Comparison of ENCODE assay signal across 1 cellular context in the genomic region with DNA sequence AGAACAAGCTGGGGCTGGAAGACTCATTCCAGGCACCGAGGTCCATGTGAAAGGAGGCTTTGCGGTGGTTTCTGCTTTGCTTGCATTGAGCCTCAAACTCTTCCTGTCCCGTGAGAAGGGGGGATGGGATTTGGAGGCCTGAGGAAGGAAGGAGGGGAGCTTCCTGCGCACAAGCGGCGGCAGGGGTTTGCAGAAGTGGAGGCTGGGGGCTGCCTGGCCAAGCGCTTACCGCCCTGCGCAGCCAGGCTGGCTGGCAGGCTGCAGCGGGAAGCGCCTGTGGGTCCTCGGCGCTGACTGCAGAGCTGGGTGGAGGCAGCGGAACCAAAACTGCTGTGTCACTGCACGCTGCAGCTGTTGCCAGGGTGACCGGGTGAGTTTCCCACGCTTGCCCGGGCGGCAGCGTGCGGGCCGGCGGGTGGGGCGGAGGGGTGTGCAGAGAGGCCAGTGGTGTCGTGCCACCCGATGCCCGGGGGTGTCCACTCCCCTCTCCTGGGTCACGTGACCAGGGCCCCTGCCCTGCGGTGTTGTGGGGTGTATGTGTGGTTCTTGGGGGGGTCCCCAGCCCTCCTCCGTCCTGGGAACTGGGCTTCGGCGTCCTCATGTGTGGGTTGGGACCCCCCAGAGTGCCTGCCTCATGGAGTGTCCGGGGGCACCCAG.
TF ChIP-seq lines count a peak whose summit lies in the region.

No MANE protein-coding gene starts in this region.

TF ChIP-seq in K562, 482 proteins besides CTCF, POLR2A, EP300 and RAD21 (continued from another document and continues in another):
- TF ChIP-seq, protein P1, sequence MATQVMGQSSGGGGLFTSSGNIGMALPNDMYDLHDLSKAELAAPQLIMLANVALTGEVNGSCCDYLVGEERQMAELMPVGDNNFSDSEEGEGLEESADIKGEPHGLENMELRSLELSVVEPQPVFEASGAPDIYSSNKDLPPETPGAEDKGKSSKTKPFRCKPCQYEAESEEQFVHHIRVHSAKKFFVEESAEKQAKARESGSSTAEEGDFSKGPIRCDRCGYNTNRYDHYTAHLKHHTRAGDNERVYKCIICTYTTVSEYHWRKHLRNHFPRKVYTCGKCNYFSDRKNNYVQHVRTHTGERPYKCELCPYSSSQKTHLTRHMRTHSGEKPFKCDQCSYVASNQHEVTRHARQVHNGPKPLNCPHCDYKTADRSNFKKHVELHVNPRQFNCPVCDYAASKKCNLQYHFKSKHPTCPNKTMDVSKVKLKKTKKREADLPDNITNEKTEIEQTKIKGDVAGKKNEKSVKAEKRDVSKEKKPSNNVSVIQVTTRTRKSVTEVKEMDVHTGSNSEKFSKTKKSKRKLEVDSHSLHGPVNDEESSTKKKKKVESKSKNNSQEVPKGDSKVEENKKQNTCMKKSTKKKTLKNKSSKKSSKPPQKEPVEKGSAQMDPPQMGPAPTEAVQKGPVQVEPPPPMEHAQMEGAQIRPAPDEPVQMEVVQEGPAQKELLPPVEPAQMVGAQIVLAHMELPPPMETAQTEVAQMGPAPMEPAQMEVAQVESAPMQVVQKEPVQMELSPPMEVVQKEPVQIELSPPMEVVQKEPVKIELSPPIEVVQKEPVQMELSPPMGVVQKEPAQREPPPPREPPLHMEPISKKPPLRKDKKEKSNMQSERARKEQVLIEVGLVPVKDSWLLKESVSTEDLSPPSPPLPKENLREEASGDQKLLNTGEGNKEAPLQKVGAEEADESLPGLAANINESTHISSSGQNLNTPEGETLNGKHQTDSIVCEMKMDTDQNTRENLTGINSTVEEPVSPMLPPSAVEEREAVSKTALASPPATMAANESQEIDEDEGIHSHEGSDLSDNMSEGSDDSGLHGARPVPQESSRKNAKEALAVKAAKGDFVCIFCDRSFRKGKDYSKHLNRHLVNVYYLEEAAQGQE (CRISPR knock-in tag; IDR thresholded peaks at IDR 0.05; ENCODE audit: low read depth) = no peak
- no peak for TF ChIP-seq THAP12 (CRISPR knock-in tag; IDR thresholded peaks at IDR 0.05)
- TF ChIP-seq TRIM24 (IDR thresholded peaks at IDR 0.05) = 0 out of 4 replicates have a peak, but pooled peaks of 1 of the 2 experiments have one; percentile 47
- TF ChIP-seq ZNF431 (CRISPR knock-in tag; IDR thresholded peaks at IDR 0.05) = no peak
- no peak for TF ChIP-seq NR1H2 (CRISPR knock-in tag; IDR thresholded peaks at IDR 0.05)
- peak in 1 of 2 experiments; percentile 78; a peak in 1 of 4 replicates for TF ChIP-seq SRF (CRISPR knock-in tag; IDR thresholded peaks at IDR 0.05)
- no peak for TF ChIP-seq SRSF3 (IDR thresholded peaks at IDR 0.05; ENCODE audit: insufficient read depth, low read length)
- TF ChIP-seq CBX8 (IDR thresholded peaks at IDR 0.05; ENCODE audit: borderline replicate concordance, extremely low read depth, low read depth, low read length, poor library complexity, severe bottlenecking) = no peak
- TF ChIP-seq UBTF (IDR thresholded peaks at IDR 0.05; ENCODE audit: borderline replicate concordance in 1 of 2, low read depth in 2 of 2, low read length in 2 of 2) = 0 out of 4 replicates have a peak, but pooled peaks of 1 of the 2 experiments have one; percentile 51
- no peak for TF ChIP-seq DLX4 (CRISPR knock-in tag; IDR thresholded peaks at IDR 0.05)
- TF ChIP-seq POLR3G (IDR thresholded peaks at IDR 0.05; ENCODE audit: extremely low read depth, insufficient read length, insufficient replicate concordance) = no peak
- TF ChIP-seq, protein P2, sequence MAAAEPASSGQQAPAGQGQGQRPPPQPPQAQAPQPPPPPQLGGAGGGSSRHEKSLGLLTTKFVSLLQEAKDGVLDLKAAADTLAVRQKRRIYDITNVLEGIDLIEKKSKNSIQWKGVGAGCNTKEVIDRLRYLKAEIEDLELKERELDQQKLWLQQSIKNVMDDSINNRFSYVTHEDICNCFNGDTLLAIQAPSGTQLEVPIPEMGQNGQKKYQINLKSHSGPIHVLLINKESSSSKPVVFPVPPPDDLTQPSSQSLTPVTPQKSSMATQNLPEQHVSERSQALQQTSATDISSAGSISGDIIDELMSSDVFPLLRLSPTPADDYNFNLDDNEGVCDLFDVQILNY (CRISPR knock-in tag; IDR thresholded peaks at IDR 0.05) = no peak
- TF ChIP-seq SMARCA5 (IDR thresholded peaks at IDR 0.05) = no peak
- TF ChIP-seq NR3C1 (CRISPR knock-in tag; IDR thresholded peaks at IDR 0.05) = no peak
- TF ChIP-seq ZNF785 (CRISPR knock-in tag; IDR thresholded peaks at IDR 0.05) = no peak
- no peak for TF ChIP-seq MCM3 (IDR thresholded peaks at IDR 0.05)
- TF ChIP-seq KLF13 (tag; IDR thresholded peaks at IDR 0.05; ENCODE audit: borderline replicate concordance, low read depth) = no peak
- no peak for TF ChIP-seq MBD1 (CRISPR knock-in tag; IDR thresholded peaks at IDR 0.05)
- no peak for TF ChIP-seq CREM (IDR thresholded peaks at IDR 0.05; ENCODE audit: low read depth)
- no peak for TF ChIP-seq KDM4B (IDR thresholded peaks at IDR 0.05; ENCODE audit: borderline replicate concordance in 2 of 2, low read depth in 1 of 2)
- no peak for TF ChIP-seq CCAR2 (IDR thresholded peaks at IDR 0.05; ENCODE audit: low read depth, low read length)
- no peak for TF ChIP-seq ZNF507 (tag; conservative IDR thresholded peaks at IDR 0.05)
- TF ChIP-seq JUNB (CRISPR knock-in tag; conservative IDR thresholded peaks at IDR 0.05) = no peak
- TF ChIP-seq ATF1 (CRISPR knock-in tag; IDR thresholded peaks at IDR 0.05) = no peak
- 0 out of 2 replicates have a peak, but pooled peaks have one; percentile 37 for TF ChIP-seq ATF1 (tag; IDR thresholded peaks at IDR 0.05)
- TF ChIP-seq PKNOX1 (IDR thresholded peaks at IDR 0.05) = no peak
- TF ChIP-seq RBM17 (IDR thresholded peaks at IDR 0.05; ENCODE audit: borderline replicate concordance, low read depth, low read length) = no peak
- 0 out of 2 replicates have a peak, but pooled peaks have one; percentile 42 for TF ChIP-seq SMARCE1 (IDR thresholded peaks at IDR 0.05)
- TF ChIP-seq ZNF740 (CRISPR knock-in tag; IDR thresholded peaks at IDR 0.05) = no peak
- no peak for TF ChIP-seq ZNF740 (tag; IDR thresholded peaks at IDR 0.05)
- no peak for TF ChIP-seq GTF3C2 (IDR thresholded peaks at IDR 0.05; ENCODE audit: borderline replicate concordance, extremely low read depth, insufficient read length)
- TF ChIP-seq ZNF174 (CRISPR knock-in tag; IDR thresholded peaks at IDR 0.05) = no peak
- TF ChIP-seq GATAD2A (IDR thresholded peaks at IDR 0.05) = no peak
- no peak for TF ChIP-seq MCM2 (IDR thresholded peaks at IDR 0.05; ENCODE audit: low read depth)
- no peak for TF ChIP-seq SMARCB1 (IDR thresholded peaks at IDR 0.05; ENCODE audit: insufficient read length, low read depth)
- no peak for TF ChIP-seq THRA (IDR thresholded peaks at IDR 0.05)
- no peak for TF ChIP-seq CREBBP (IDR thresholded peaks at IDR 0.05; ENCODE audit: low read depth, low read length)
- TF ChIP-seq ETV1 (tag; conservative IDR thresholded peaks at IDR 0.05; ENCODE audit: low read depth) = peak; percentile 50
- TF ChIP-seq NCOA2 (IDR thresholded peaks at IDR 0.05; ENCODE audit: partially characterized antibody in 2 of 2) = no peak
- peak; percentile 90 for TF ChIP-seq SAP30 (IDR thresholded peaks at IDR 0.05; ENCODE audit: borderline replicate concordance, insufficient read depth, low read depth, low read length, poor library complexity, severe bottlenecking)
